In genomic region chr5:41661221-41661620, GRCh38 we compare ENCODE assay signal across 3 cellular contexts.
"Had no signal": no experiment of that assay in that cellular context is flagged by ENCODE, and none has a peak within 500 bp of the region (broad histone marks: within the 10 kb centered on the region; RNA-seq: fewer than 3 reads in every experiment).

No MANE protein-coding gene starts in this region.

- DNase-seq: GDM1, GF-D8 had no signal

- H3K4me3 ChIP-seq: GM12878 had no signal
